Comparison of ENCODE assay signal across 18 cellular contexts in the genomic region with DNA sequence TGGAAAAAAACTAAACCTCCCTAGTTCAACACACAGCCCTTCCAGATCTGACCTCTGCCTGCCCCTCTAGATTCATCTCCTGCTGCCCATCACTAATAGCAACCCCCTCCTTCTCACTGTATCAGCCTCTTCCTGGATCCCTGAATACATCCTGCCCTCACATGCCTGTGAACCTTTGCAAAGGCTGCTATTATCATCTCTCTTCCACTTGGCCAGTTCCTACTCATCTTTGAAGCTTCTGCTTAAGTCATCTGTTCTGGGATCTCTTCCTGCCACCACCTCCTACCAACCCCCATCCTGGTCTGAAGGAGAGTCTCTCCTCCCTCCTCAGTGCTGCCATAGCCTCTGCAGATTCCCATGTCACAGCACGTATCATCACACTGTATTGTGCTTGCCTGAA.
"Had no signal": no experiment of that assay in that cellular context is flagged by ENCODE, and none has a peak within 500 bp of the region (broad histone marks: within the 10 kb centered on the region; RNA-seq: fewer than 3 reads in every experiment).

No MANE protein-coding gene starts in this region.

- H3K27ac Mint-ChIP-seq: activated CD8-positive, alpha-beta T cell treated with anti-CD3 and anti-CD28 coated beads for 36 hours; activated naive CD4-positive, alpha-beta T cell treated with anti-CD3 and anti-CD28 coated beads, Interleukin-2, amount 50 U/mL, for 72 hours; endodermal cell; memory B cell; T-helper 17 cell; WTC11 had no signal

- H3K27me3 Mint-ChIP-seq: activated CD8-positive, alpha-beta T cell treated with anti-CD3 and anti-CD28 coated beads for 36 hours had no signal

- H3K4me1 Mint-ChIP-seq: memory B cell had no signal

- H3K27ac ChIP-seq: cardiac muscle cell, ovary, thoracic aorta had no signal

- H3K9me3 ChIP-seq: ovary, spleen, thoracic aorta had no signal

- H3K36me3 ChIP-seq: cardiac muscle cell, ovary, spleen, thoracic aorta had no signal

- H3K4me3 Mint-ChIP-seq: activated CD8-positive, alpha-beta T cell treated with anti-CD3 and anti-CD28 coated beads for 36 hours; activated T-cell treated with anti-CD3 and anti-CD28 coated beads, Interleukin-2, amount 50 U/mL, for 4 hours; endodermal cell; memory B cell; T-helper 17 cell; WTC11 had no signal

- DNase-seq: activated CD4-positive, alpha-beta T cell treated with anti-CD3 and anti-CD28 coated beads for 4 hours; activated CD8-positive, alpha-beta T cell treated with anti-CD3 and anti-CD28 coated beads for 36 hours; activated effector memory CD4-positive, alpha-beta T cell treated with anti-CD3 and anti-CD28 coated beads, Interleukin-2, amount 50 U/mL, for 16 hours; activated T-cell treated with anti-CD3 and anti-CD28 coated beads, Interleukin-2, amount 50 U/mL, for 4 hours; endodermal cell; hippocampal formation; kidney; left ventricle myocardium superior; ovary; spleen; T-helper 17 cell had no signal

- H3K4me3 ChIP-seq: cardiac muscle cell, ovary, spleen, thoracic aorta had no signal

- H3K36me3 Mint-ChIP-seq: activated naive CD4-positive, alpha-beta T cell treated with anti-CD3 and anti-CD28 coated beads, Interleukin-2, amount 50 U/mL, for 72 hours; memory B cell; WTC11 had no signal

- ATAC-seq: activated CD8-positive, alpha-beta T cell treated with anti-CD3 and anti-CD28 coated beads for 36 hours; activated naive CD4-positive, alpha-beta T cell treated with anti-CD3 and anti-CD28 coated beads, Interleukin-2, amount 50 U/mL, for 72 hours; activated T-cell treated with anti-CD3 and anti-CD28 coated beads, Interleukin-2, amount 50 U/mL, for 4 hours; esophagus mucosa; left ventricle myocardium superior; sciatic nerve; T-helper 17 cell; WTC11 had no signal

- H3K27me3 ChIP-seq: ovary, spleen had no signal

- H3K9me3 Mint-ChIP-seq: activated CD8-positive, alpha-beta T cell treated with anti-CD3 and anti-CD28 coated beads for 36 hours; activated naive CD4-positive, alpha-beta T cell treated with anti-CD3 and anti-CD28 coated beads, Interleukin-2, amount 50 U/mL, for 72 hours; activated T-cell treated with anti-CD3 and anti-CD28 coated beads, Interleukin-2, amount 50 U/mL, for 4 hours; endodermal cell; memory B cell; WTC11 had no signal
